8 cellular contexts compared by ENCODE assay signal in genomic region chr15:75738647-75739325, GRCh38. TPM values are rescaled to one million over a fixed set of nuclear protein-coding genes. Genes with fewer than 3 reads are reported as not detected.
DNase-seq lines count a peak whose midpoint lies in the region; ATAC-seq lines count a peak whose summit lies in the region.

No MANE protein-coding gene starts in this region.

- POLR2A ChIA-PET in naive thymus-derived CD8-positive, alpha-beta T cell (lab: Charles Lee): interaction anchor here (0.5 to 1.5 kb wide), 7 partner anchors 10 to 371 kb away, joined by 3 to 6 read pairs (median 3); partner anchors contain the start of genes IMP3 and MAN2C1

- peaks cover 14% of the 10 kb centered on the region for H3K4me1 ChIP-seq in Karpas-422 (ENCODE audit: low read length)

- peak overlapping the region; percentile 79 for H3K4me2 ChIP-seq in Karpas-422 (ENCODE audit: low read depth, low read length, poor library complexity, severe bottlenecking)

- H3K9me3 Mint-ChIP-seq in activated T-helper 1 cell treated with anti-CD3 and anti-CD28 coated beads, Interleukin-12 subunit alpha, Interleukin-12 subunit beta, Interleukin-2, Interleukin-4 antibody, amounts not matched to agents 30 ng/mL and 10 ng/mL and 1 ng/mL, durations not matched to agents 14 hours and 24 hours and 36 hours: no peaks in the 10 kb centered on the region
- no peaks in the 10 kb centered on the region for H3K9me3 Mint-ChIP-seq in naive thymus-derived CD8-positive, alpha-beta T cell
- H3K9me3 Mint-ChIP-seq in stimulated activated effector memory CD8-positive, alpha-beta T cell treated with anti-CD3 and anti-CD28 coated beads, Interleukin-12 subunit alpha, Interleukin-12 subunit beta, amount 100 ng/mL, for 72 hours: no peaks in the 10 kb centered on the region

- no peaks in the 10 kb centered on the region for H3K36me3 ChIP-seq in Karpas-422 (ENCODE audit: insufficient read depth, low read length)

- H3K27ac ChIP-seq in Karpas-422 (ENCODE audit: low read length): no peak overlapping the region

- H3K27me3 Mint-ChIP-seq in activated T-helper 1 cell treated with anti-CD3 and anti-CD28 coated beads, Interleukin-12 subunit alpha, Interleukin-12 subunit beta, Interleukin-2, Interleukin-4 antibody, amounts not matched to agents 30 ng/mL and 10 ng/mL and 1 ng/mL, durations not matched to agents 14 hours and 24 hours and 36 hours (ENCODE audit: insufficient read depth): peaks cover 13% of the 10 kb centered on the region
- peaks cover 0 to 12% (median 4%) of the 10 kb centered on the region in 5 donors for H3K27me3 Mint-ChIP-seq in naive thymus-derived CD8-positive, alpha-beta T cell

- peak; percentile 95 for ATAC-seq in GM21825 (IDR thresholded peaks at IDR 0.05; ENCODE audit: unreplicated experiment)
- peak; percentile 92 to 96 for ATAC-seq in naive thymus-derived CD8-positive, alpha-beta T cell
- peak; percentile 98 for ATAC-seq in stimulated activated effector memory CD8-positive, alpha-beta T cell treated with anti-CD3 and anti-CD28 coated beads, Interleukin-12 subunit alpha, Interleukin-12 subunit beta, amount 100 ng/mL, for 72 hours

- H3K9me3 ChIP-seq in Karpas-422 (ENCODE audit: low read length): no peaks in the 10 kb centered on the region

- H3K27me3 ChIP-seq in Karpas-422 (ENCODE audit: low read length): no peaks in the 10 kb centered on the region

- DNase-seq in DMS53 (lab: John Stamatoyannopoulos, UW): peak; percentile 96
- peak; percentile 96 for DNase-seq in Karpas-422
- peak; percentile 91 for DNase-seq in RKO (ENCODE audit: low spot score)
- peak; percentile 85 for DNase-seq in activated T-helper 1 cell treated with anti-CD3 and anti-CD28 coated beads, Interleukin-12 subunit alpha, Interleukin-12 subunit beta, Interleukin-2, Interleukin-4 antibody, amounts not matched to agents 30 ng/mL and 10 ng/mL and 1 ng/mL, durations not matched to agents 14 hours and 24 hours and 36 hours (ENCODE audit: low spot score)
- DNase-seq in fibroblast of gingiva (ENCODE audit: low read depth): peak; percentile 90
- peak; percentile 80 to 94 (median 89) for DNase-seq in naive thymus-derived CD8-positive, alpha-beta T cell
- peak; percentile 77 to 95 for DNase-seq in stimulated activated effector memory CD8-positive, alpha-beta T cell treated with anti-CD3 and anti-CD28 coated beads, Interleukin-12 subunit alpha, Interleukin-12 subunit beta, amount 100 ng/mL, for 72 hours (ENCODE audit: low spot score in 2 of 2)

- H3K79me2 ChIP-seq in Karpas-422 (ENCODE audit: low read length): no peaks in the 10 kb centered on the region

- H2AFZ ChIP-seq in Karpas-422 (ENCODE audit: low read length): peak overlapping the region; percentile 97

- peak overlapping the region; percentile 70; the same call in 1 of the 2 replicates for H3K4me3 ChIP-seq in Karpas-422 (ENCODE audit: low read length)

- H3K4me1 Mint-ChIP-seq in activated T-helper 1 cell treated with anti-CD3 and anti-CD28 coated beads, Interleukin-12 subunit alpha, Interleukin-12 subunit beta, Interleukin-2, Interleukin-4 antibody, amounts not matched to agents 30 ng/mL and 10 ng/mL and 1 ng/mL, durations not matched to agents 14 hours and 24 hours and 36 hours (ENCODE audit: low read depth): peaks cover 6% of the 10 kb centered on the region
- peaks cover 4 to 20% (median 8%) of the 10 kb centered on the region in 4 donors for H3K4me1 Mint-ChIP-seq in naive thymus-derived CD8-positive, alpha-beta T cell
- H3K4me1 Mint-ChIP-seq in stimulated activated effector memory CD8-positive, alpha-beta T cell treated with anti-CD3 and anti-CD28 coated beads, Interleukin-12 subunit alpha, Interleukin-12 subunit beta, amount 100 ng/mL, for 72 hours: peaks cover 6% of the 10 kb centered on the region

- peak overlapping the region; percentile 75 for H3K4me3 Mint-ChIP-seq in activated T-helper 1 cell treated with anti-CD3 and anti-CD28 coated beads, Interleukin-12 subunit alpha, Interleukin-12 subunit beta, Interleukin-2, Interleukin-4 antibody, amounts not matched to agents 30 ng/mL and 10 ng/mL and 1 ng/mL, durations not matched to agents 14 hours and 24 hours and 36 hours
- H3K4me3 Mint-ChIP-seq in naive thymus-derived CD8-positive, alpha-beta T cell: peak overlapping the region; percentile 78 to 92 (median 88)
- H3K4me3 Mint-ChIP-seq in stimulated activated effector memory CD8-positive, alpha-beta T cell treated with anti-CD3 and anti-CD28 coated beads, Interleukin-12 subunit alpha, Interleukin-12 subunit beta, amount 100 ng/mL, for 72 hours: peak overlapping the region; percentile 73

- H3K36me3 Mint-ChIP-seq in activated T-helper 1 cell treated with anti-CD3 and anti-CD28 coated beads, Interleukin-12 subunit alpha, Interleukin-12 subunit beta, Interleukin-2, Interleukin-4 antibody, amounts not matched to agents 30 ng/mL and 10 ng/mL and 1 ng/mL, durations not matched to agents 14 hours and 24 hours and 36 hours (ENCODE audit: low read depth): peaks cover 2% of the 10 kb centered on the region
- no peaks in the 10 kb centered on the region for H3K36me3 Mint-ChIP-seq in naive thymus-derived CD8-positive, alpha-beta T cell
- H3K36me3 Mint-ChIP-seq in stimulated activated effector memory CD8-positive, alpha-beta T cell treated with anti-CD3 and anti-CD28 coated beads, Interleukin-12 subunit alpha, Interleukin-12 subunit beta, amount 100 ng/mL, for 72 hours: no peaks in the 10 kb centered on the region

- H3K9me2 ChIP-seq in Karpas-422 (replicated peaks; ENCODE audit: insufficient read depth, low read length): no peaks in the 10 kb centered on the region

- peak overlapping the region; percentile 29 for H3K27ac Mint-ChIP-seq in activated T-helper 1 cell treated with anti-CD3 and anti-CD28 coated beads, Interleukin-12 subunit alpha, Interleukin-12 subunit beta, Interleukin-2, Interleukin-4 antibody, amounts not matched to agents 30 ng/mL and 10 ng/mL and 1 ng/mL, durations not matched to agents 14 hours and 24 hours and 36 hours
- peak overlapping the region in 8 of 10 donors; percentile 81 to 95 (median 92) for H3K27ac Mint-ChIP-seq in naive thymus-derived CD8-positive, alpha-beta T cell
- no peak overlapping the region for H3K27ac Mint-ChIP-seq in stimulated activated effector memory CD8-positive, alpha-beta T cell treated with anti-CD3 and anti-CD28 coated beads, Interleukin-12 subunit alpha, Interleukin-12 subunit beta, amount 100 ng/mL, for 72 hours

- H3K9ac ChIP-seq in Karpas-422 (ENCODE audit: low read length): peak overlapping the region; percentile 59

- H4K20me1 ChIP-seq in Karpas-422 (ENCODE audit: insufficient read depth, low read depth, low read length): no peaks in the 10 kb centered on the region

- intact Hi-C loops in activated T-helper 1 cell treated with anti-CD3 and anti-CD28 coated beads, Interleukin-12 subunit alpha, Interleukin-12 subunit beta, Interleukin-2, Interleukin-4 antibody, amounts not matched to agents 30 ng/mL and 10 ng/mL and 1 ng/mL, durations not matched to agents 14 hours and 24 hours and 36 hours (cut with micrococcal nuclease): loop anchor here (1.0 to 10.0 kb wide), 4 partner anchors 20 to 285 kb away; partner anchors contain the start of gene FBXO22

RNA-seq across cellular contexts. Expression of gene CSPG4, which starts 26.1 kb away (rescaled TPM):
- total RNA-seq in Karpas-422 (2014; rRNA removed; shearing (Covaris generic); ENCODE audit: low replicate concordance): 0.11 TPM in 1 of 2 replicates, not detected in the other
- not detected in 2 replicates for total RNA-seq in activated T-helper 1 cell treated with anti-CD3 and anti-CD28 coated beads, Interleukin-12 subunit alpha, Interleukin-12 subunit beta, Interleukin-2, Interleukin-4 antibody, amounts not matched to agents 30 ng/mL and 10 ng/mL and 1 ng/mL, durations not matched to agents 14 hours and 24 hours and 36 hours
- not detected for total RNA-seq in naive thymus-derived CD8-positive, alpha-beta T cell
- polyA plus RNA-seq in naive thymus-derived CD8-positive, alpha-beta T cell: not detected
